Comparison of ENCODE assay signal across 20 cellular contexts in genomic region chr1:164865385-164865784, GRCh38.
"Had no signal": no experiment of that assay in that cellular context is flagged by ENCODE, and none has a peak within 500 bp of the region (broad histone marks: within the 10 kb centered on the region; RNA-seq: fewer than 3 reads in every experiment).

No MANE protein-coding gene starts in this region.

- H3K36me3 ChIP-seq: esophagus squamous epithelium, gastrocnemius medialis, left lung, lower lobe of right lung had no signal

- DNase-seq: cortex of kidney; effector CD8-positive, alpha-beta T cell; effector memory CD8-positive, alpha-beta T cell; endodermal cell; erythroblast; esophagus squamous epithelium; foreskin fibroblast; foreskin melanocyte; gastrocnemius medialis; glutamatergic neuron; head of caudate nucleus; hippocampal formation; left cardiac atrium; left lung; lower lobe of right lung; mesenchymal stem cell; mucosa of descending colon; naive B cell had no signal

- H3K4me1 ChIP-seq: gastrocnemius medialis, left lung, lower lobe of right lung had no signal

- ATAC-seq: effector memory CD8-positive, alpha-beta T cell; esophagus mucosa; gastrocnemius medialis; left lung; lower lobe of right lung; mucosa of descending colon had no signal

- H3K27me3 ChIP-seq: esophagus squamous epithelium, gastrocnemius medialis, left lung had no signal

- H3K9me3 ChIP-seq: esophagus squamous epithelium, gastrocnemius medialis, left lung, lower lobe of right lung, mucosa of descending colon had no signal

- H3K4me3 ChIP-seq: esophagus squamous epithelium, gastrocnemius medialis, left lung, lower lobe of right lung, mucosa of descending colon had no signal

- H3K27ac ChIP-seq: epithelial cell of prostate, esophagus squamous epithelium, gastrocnemius medialis, left lung, lower lobe of right lung had no signal
